ENCODE assay signal across 1 cellular context in the genomic region with DNA sequence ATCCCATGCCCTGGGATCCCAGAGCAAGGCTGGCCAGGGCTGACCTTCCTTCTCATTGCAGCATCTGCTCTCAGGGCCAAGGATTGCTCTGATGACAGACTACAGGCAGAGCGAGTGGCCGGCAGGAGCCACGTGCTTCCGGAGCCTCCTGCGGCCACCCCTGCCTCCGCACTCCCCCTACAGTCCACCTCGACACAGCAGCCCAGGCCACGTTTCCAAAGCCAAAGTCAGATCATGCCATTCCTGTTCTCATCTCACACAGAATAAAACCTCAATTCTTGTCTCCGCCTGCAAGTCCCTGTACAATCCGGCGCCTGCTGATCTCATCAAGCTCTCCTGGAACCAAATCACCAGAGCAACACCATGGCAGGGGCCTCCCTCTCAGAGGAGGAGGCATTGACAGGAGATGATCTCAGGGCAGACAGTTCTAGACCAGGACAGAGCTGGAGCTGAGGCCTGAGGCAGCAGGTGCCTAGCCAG.
TF ChIP-seq lines count a peak whose summit lies in the region.

No MANE protein-coding gene starts in this region.

TF ChIP-seq in HEK293, 187 proteins besides CTCF, POLR2A, EP300 and RAD21 (continued from another document):
- TF ChIP-seq BCL11B (tag by site-specific recombination; IDR thresholded peaks at IDR 0.05; ENCODE audit: low read depth) (no peak), SETDB1 (IDR thresholded peaks at IDR 0.05; ENCODE audit: insufficient read length, low read length) (no peak), ZNF549 (tag by site-specific recombination; IDR thresholded peaks at IDR 0.05) (no peak), FEZF1 (tag by site-specific recombination; IDR thresholded peaks at IDR 0.05) (no peak), ZNF214 (tag by site-specific recombination; IDR thresholded peaks at IDR 0.05; ENCODE audit: borderline replicate concordance) (no peak), ZNF324 (tag by site-specific recombination; IDR thresholded peaks at IDR 0.05) (no peak)
- TF ChIP-seq, protein P1, sequence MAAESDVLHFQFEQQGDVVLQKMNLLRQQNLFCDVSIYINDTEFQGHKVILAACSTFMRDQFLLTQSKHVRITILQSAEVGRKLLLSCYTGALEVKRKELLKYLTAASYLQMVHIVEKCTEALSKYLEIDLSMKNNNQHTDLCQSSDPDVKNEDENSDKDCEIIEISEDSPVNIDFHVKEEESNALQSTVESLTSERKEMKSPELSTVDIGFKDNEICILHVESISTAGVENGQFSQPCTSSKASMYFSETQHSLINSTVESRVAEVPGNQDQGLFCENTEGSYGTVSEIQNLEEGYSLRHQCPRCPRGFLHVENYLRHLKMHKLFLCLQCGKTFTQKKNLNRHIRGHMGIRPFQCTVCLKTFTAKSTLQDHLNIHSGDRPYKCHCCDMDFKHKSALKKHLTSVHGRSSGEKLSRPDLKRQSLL (tag by site-specific recombination; IDR thresholded peaks at IDR 0.05), result no peak
- TF ChIP-seq, protein P2, sequence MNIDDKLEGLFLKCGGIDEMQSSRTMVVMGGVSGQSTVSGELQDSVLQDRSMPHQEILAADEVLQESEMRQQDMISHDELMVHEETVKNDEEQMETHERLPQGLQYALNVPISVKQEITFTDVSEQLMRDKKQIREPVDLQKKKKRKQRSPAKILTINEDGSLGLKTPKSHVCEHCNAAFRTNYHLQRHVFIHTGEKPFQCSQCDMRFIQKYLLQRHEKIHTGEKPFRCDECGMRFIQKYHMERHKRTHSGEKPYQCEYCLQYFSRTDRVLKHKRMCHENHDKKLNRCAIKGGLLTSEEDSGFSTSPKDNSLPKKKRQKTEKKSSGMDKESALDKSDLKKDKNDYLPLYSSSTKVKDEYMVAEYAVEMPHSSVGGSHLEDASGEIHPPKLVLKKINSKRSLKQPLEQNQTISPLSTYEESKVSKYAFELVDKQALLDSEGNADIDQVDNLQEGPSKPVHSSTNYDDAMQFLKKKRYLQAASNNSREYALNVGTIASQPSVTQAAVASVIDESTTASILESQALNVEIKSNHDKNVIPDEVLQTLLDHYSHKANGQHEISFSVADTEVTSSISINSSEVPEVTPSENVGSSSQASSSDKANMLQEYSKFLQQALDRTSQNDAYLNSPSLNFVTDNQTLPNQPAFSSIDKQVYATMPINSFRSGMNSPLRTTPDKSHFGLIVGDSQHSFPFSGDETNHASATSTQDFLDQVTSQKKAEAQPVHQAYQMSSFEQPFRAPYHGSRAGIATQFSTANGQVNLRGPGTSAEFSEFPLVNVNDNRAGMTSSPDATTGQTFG (tag by site-specific recombination; IDR thresholded peaks at IDR 0.05; ENCODE audit: borderline replicate concordance), result no peak
